Comparison of ENCODE assay signal across 17 cellular contexts in the genomic region with DNA sequence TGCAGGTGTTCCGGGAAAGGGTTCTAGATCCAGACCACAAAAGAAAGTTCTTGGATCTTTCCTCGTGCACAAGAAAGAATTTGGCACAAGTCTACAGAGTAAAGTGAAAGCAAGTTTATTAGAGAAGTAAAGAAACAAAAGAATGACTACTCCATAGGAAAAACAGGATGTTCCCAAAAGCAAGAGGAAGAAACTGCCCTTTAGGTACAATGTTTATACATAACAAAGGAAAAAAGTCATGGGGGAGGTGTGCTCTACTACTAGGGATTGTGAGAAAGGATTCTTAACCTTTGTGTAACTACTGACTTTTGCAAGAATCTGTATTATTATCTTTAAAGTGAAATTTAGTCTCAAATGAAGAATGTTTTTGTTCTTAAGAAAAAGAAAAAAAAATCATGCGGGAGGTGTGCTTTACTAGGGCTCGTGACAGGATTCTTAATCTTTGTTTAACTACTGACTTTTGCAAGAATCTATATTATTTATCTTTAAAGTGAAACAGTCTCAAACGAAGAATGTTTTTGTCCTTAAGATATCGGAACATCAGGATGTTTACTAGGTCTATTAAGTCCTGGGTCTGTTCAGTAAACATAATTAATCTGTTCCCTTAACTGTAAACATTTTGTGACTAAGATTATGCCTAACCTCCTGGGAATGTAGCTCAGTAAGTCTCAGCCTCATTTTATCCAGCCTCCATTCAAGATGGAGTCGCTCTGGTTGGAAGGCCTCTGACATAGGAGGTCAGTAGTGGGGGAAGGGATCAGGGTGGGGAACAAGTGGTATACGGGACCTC.
DNase-seq lines count a peak whose midpoint lies in the region; ATAC-seq and TF ChIP-seq lines count a peak whose summit lies in the region.
"Had no signal": no experiment of that assay in that cellular context is flagged by ENCODE, and none has a peak within 500 bp of the region (broad histone marks: within the 10 kb centered on the region; RNA-seq: fewer than 3 reads in every experiment).

No MANE protein-coding gene starts in this region.

- DNase-seq in heart left ventricle (no peak), Right ventricle myocardium inferior (ENCODE audit: missing footprints) (no peak), WTC11 (ENCODE audit: low spot score) (no peak), glomerular endothelial cell (ENCODE audit: extremely low read depth, low read depth, low spot score) (peak; percentile 23), gastrocnemius medialis (no peak), GOT3 (lab: John Stamatoyannopoulos, UW) (no peak), hepatic stellate cell (ENCODE audit: low spot score) (no peak)
- DNase-seq in effector memory CD8-positive, alpha-beta T cell: no peak
- DNase-seq: 8988T, C1 segment of cervical spinal cord, DMS153, EL, HCEC 1CT, Kasumi-1, NCI-H1436 treated with DMSO at 0.1 percent for 48 hours, NCI-H2227 treated with DMSO at 0.1 percent for 48 hours, NCI-H526 had no signal

- H3K4me1 ChIP-seq in heart left ventricle (peaks cover 0 to 4% (median 0%) of the 10 kb centered on the region in 12 donors), gastrocnemius medialis (no peaks in the 10 kb centered on the region)

- H3K36me3 ChIP-seq in heart left ventricle (no peaks in the 10 kb centered on the region), gastrocnemius medialis (no peaks in the 10 kb centered on the region)

- TF ChIP-seq CTCF in heart left ventricle (IDR thresholded peaks at IDR 0.05) (no peak), WTC11 (IDR thresholded peaks at IDR 0.05) (no peak), gastrocnemius medialis (IDR thresholded peaks at IDR 0.05 in 4 of 5, conservative IDR thresholded peaks at IDR 0.05 in 1 of 5) (no peak)

- in situ Hi-C loops in gastrocnemius medialis (cut with MboI; ENCODE audit: low sequenced_read_pairs in 4 of 4): no loop called here

- H3K27me3 ChIP-seq in heart left ventricle (no peaks in the 10 kb centered on the region), gastrocnemius medialis (no peaks in the 10 kb centered on the region)

- POLR2A ChIA-PET in WTC11 (lab: Charles Lee): no interaction called here

- H3K27ac Mint-ChIP-seq in WTC11: peak overlapping the region; percentile 83
- no peak overlapping the region for H3K27ac Mint-ChIP-seq in effector memory CD8-positive, alpha-beta T cell

- H3K4me3 Mint-ChIP-seq in WTC11: no peak overlapping the region
- no peak overlapping the region for H3K4me3 Mint-ChIP-seq in effector memory CD8-positive, alpha-beta T cell

- H3K27ac ChIP-seq in heart left ventricle (peak overlapping the region in 7 of 12 donors; percentile 18 to 58 (median 36)), gastrocnemius medialis (peak overlapping the region in 3 of 4 donors; percentile 30 to 54 (median 41))

- peaks cover 47% of the 10 kb centered on the region for H3K9me3 Mint-ChIP-seq in WTC11
- no peaks in the 10 kb centered on the region for H3K9me3 Mint-ChIP-seq in effector memory CD8-positive, alpha-beta T cell

- peaks cover 51% of the 10 kb centered on the region for H3K36me3 Mint-ChIP-seq in WTC11
- no peaks in the 10 kb centered on the region for H3K36me3 Mint-ChIP-seq in effector memory CD8-positive, alpha-beta T cell (ENCODE audit: insufficient read depth)

- H3K9me3 ChIP-seq in heart left ventricle: no peaks in the 10 kb centered on the region
- no peaks in the 10 kb centered on the region for H3K9me3 ChIP-seq in gastrocnemius medialis

- WGBS in heart left ventricle, 4 donors: 67 to 74% (median 71%) methylated on average over 8 of the region's 8 CpGs

- CTCF ChIA-PET in WTC11 (lab: Charles Lee): no interaction called here

- H3K4me1 Mint-ChIP-seq in WTC11: peaks cover 22% of the 10 kb centered on the region
- no peaks in the 10 kb centered on the region for H3K4me1 Mint-ChIP-seq in effector memory CD8-positive, alpha-beta T cell (ENCODE audit: low read depth in 2 of 2)

- H3K4me3 ChIP-seq in heart left ventricle: no peak overlapping the region
- H3K4me3 ChIP-seq in gastrocnemius medialis: no peak overlapping the region

- peaks cover 6% of the 10 kb centered on the region; the same call in 1 of the 2 replicates for H3K27me3 Mint-ChIP-seq in WTC11 (ENCODE audit: low read depth)
- peaks cover 0 to 9% of the 10 kb centered on the region in 2 donors for H3K27me3 Mint-ChIP-seq in effector memory CD8-positive, alpha-beta T cell

- TF ChIP-seq POLR2A in heart left ventricle (IDR thresholded peaks at IDR 0.05) (no peak), gastrocnemius medialis (IDR thresholded peaks at IDR 0.05) (no peak)

- peak in 1 of 4 donors; percentile 52 for ATAC-seq in heart left ventricle
- no peak for ATAC-seq in Right ventricle myocardium inferior
- ATAC-seq in WTC11: no peak
- no peak for ATAC-seq in gastrocnemius medialis
- no peak for ATAC-seq in effector memory CD8-positive, alpha-beta T cell (replicated peaks)

- intact Hi-C loops in heart left ventricle (cut with DNase I): no loop called here
- intact Hi-C loops in Right ventricle myocardium inferior (cut with DNase I): no loop called here
- intact Hi-C loops in gastrocnemius medialis (cut with DNase I; ENCODE audit: low total_unique reads): no loop called here

TF ChIP-seq in WTC11, 78 proteins besides CTCF, POLR2A, EP300 and RAD21:
- TF ChIP-seq CREM (CRISPR knock-in tag; IDR thresholded peaks at IDR 0.05) (no peak), MXD4 (CRISPR knock-in tag; IDR thresholded peaks at IDR 0.05; ENCODE audit: borderline replicate concordance) (peak; percentile 53; the same call in 1 of the 2 replicates)
